In genomic region chr3:66582721-66583141, GRCh38 we compare ENCODE assay signal across 8 cellular contexts.
DNase-seq lines count a peak whose midpoint lies in the region; ATAC-seq and TF ChIP-seq lines count a peak whose summit lies in the region.

No MANE protein-coding gene starts in this region.

- DNase-seq in GM19238 (ENCODE audit: insufficient read length, low spot score): peak; percentile 26
- DNase-seq in activated CD4-positive, alpha-beta T cell treated with anti-CD3 and anti-CD28 coated beads for 1 hour: peak; percentile 13
- peak; percentile 80 to 88 (median 83) for DNase-seq in immature natural killer cell
- no peak for DNase-seq in endodermal cell
- no peak for DNase-seq in mesenchymal stem cell
- no peak for DNase-seq in NCI-H345 (lab: John Stamatoyannopoulos, UW)
- no peak for DNase-seq in NCI-H2227 (lab: John Stamatoyannopoulos, UW; ENCODE audit: unreplicated experiment)

- H3K27ac Mint-ChIP-seq in immature natural killer cell (peak overlapping the region; percentile 46 to 81 (median 72)), endodermal cell (no peak overlapping the region)

- H3K18ac ChIP-seq in mesenchymal stem cell (ENCODE audit: low read depth in 1 of 2, low read length in 2 of 2): no peak overlapping the region

- H3K23ac ChIP-seq in mesenchymal stem cell (ENCODE audit: low read length in 2 of 2): no peak overlapping the region

- no peak overlapping the region for H3K14ac ChIP-seq in mesenchymal stem cell (ENCODE audit: low read length in 2 of 2)

- H3K79me1 ChIP-seq in mesenchymal stem cell (replicated peaks; ENCODE audit: low read length, poor library complexity, severe bottlenecking): no peaks in the 10 kb centered on the region

- H3K4me1 Mint-ChIP-seq in immature natural killer cell: peaks cover 27 to 35% of the 10 kb centered on the region in 2 donors
- H3K4me1 Mint-ChIP-seq in endodermal cell: no peaks in the 10 kb centered on the region

- H3K27me3 ChIP-seq in endodermal cell (ENCODE audit: control insufficient read depth, insufficient read depth, low read length, poor library complexity, severe bottlenecking) (no peaks in the 10 kb centered on the region), mesenchymal stem cell (ENCODE audit: control insufficient read depth in 1 of 2, insufficient read depth in 1 of 2, low read length in 2 of 2) (no peaks in the 10 kb centered on the region)

- H3K36me3 Mint-ChIP-seq in immature natural killer cell (peaks cover 0 to 6% (median 5%) of the 10 kb centered on the region in 3 donors), endodermal cell (ENCODE audit: low read depth) (no peaks in the 10 kb centered on the region)

- no peaks in the 10 kb centered on the region for H3K36me3 ChIP-seq in endodermal cell (ENCODE audit: control insufficient read depth, insufficient read depth, low read length)
- H3K36me3 ChIP-seq in mesenchymal stem cell (ENCODE audit: control insufficient read depth in 1 of 2, insufficient read depth in 2 of 2, low read depth in 1 of 2, low read length in 2 of 2): peaks cover 0 to 2% of the 10 kb centered on the region in 2 experiments

- 95 to 97% methylated on average over 19 to 20 of the region's 20 CpGs for WGBS in endodermal cell (ENCODE audit: insufficient coverage in 1 of 2, insufficient read length in 1 of 2), 2 experiments
- 94% methylated on average over 20 of the region's 20 CpGs for WGBS in mesenchymal stem cell

- no peak overlapping the region for H4K91ac ChIP-seq in mesenchymal stem cell (ENCODE audit: low read length)

- no peak overlapping the region for H2BK15ac ChIP-seq in mesenchymal stem cell (ENCODE audit: low read depth, poor library complexity, severe bottlenecking)

- H3K9me3 Mint-ChIP-seq in immature natural killer cell (peaks cover 2 to 12% (median 8%) of the 10 kb centered on the region in 6 donors), endodermal cell (peaks cover 18% of the 10 kb centered on the region)

- H2AFZ ChIP-seq in mesenchymal stem cell (ENCODE audit: low read depth, low read length): no peak overlapping the region

- no peak overlapping the region for H2AK5ac ChIP-seq in mesenchymal stem cell (ENCODE audit: low read length, severe bottlenecking)

- no peak overlapping the region for H4K8ac ChIP-seq in mesenchymal stem cell (ENCODE audit: low read length)

- H3K9ac ChIP-seq in endodermal cell (ENCODE audit: extremely low read depth, low read length, poor library complexity, severe bottlenecking) (no peak overlapping the region), mesenchymal stem cell (ENCODE audit: low read length) (no peak overlapping the region)

- ATAC-seq in HG03139 (IDR thresholded peaks at IDR 0.05; ENCODE audit: unreplicated experiment): peak; percentile 94

- H3K4me3 ChIP-seq in endodermal cell (ENCODE audit: low read length) (no peak overlapping the region), mesenchymal stem cell (ENCODE audit: insufficient read depth in 1 of 2, low read depth in 1 of 2, low read length in 2 of 2) (peak overlapping the region in 1 of 2 experiments; percentile 19)

- H2BK5ac ChIP-seq in mesenchymal stem cell (ENCODE audit: low read depth, low read length, poor library complexity, severe bottlenecking): no peak overlapping the region

- H2BK120ac ChIP-seq in mesenchymal stem cell (ENCODE audit: low read depth, low read length): no peak overlapping the region

- no peak overlapping the region for H3K4me2 ChIP-seq in mesenchymal stem cell (ENCODE audit: low read length, poor library complexity, severe bottlenecking)

- no peak overlapping the region for H3K4ac ChIP-seq in mesenchymal stem cell (ENCODE audit: low read depth in 1 of 2, low read length in 2 of 2)

- H3K27me3 Mint-ChIP-seq in immature natural killer cell (ENCODE audit: low read depth in 3 of 3) (peaks cover 28 to 81% (median 44%) of the 10 kb centered on the region in 3 donors), endodermal cell (ENCODE audit: insufficient read depth) (peaks cover 8% of the 10 kb centered on the region)

- no peak overlapping the region for H2BK12ac ChIP-seq in mesenchymal stem cell (ENCODE audit: low read length in 2 of 2)

- peak overlapping the region; percentile 31 to 62 (median 40) for H3K4me3 Mint-ChIP-seq in immature natural killer cell
- no peak overlapping the region for H3K4me3 Mint-ChIP-seq in endodermal cell

- H3K9me3 ChIP-seq in endodermal cell (ENCODE audit: control insufficient read depth, low read length) (peaks cover 5% of the 10 kb centered on the region), mesenchymal stem cell (ENCODE audit: control insufficient read depth, low read length) (no peaks in the 10 kb centered on the region)

- H3K4me1 ChIP-seq in endodermal cell (ENCODE audit: control insufficient read depth, insufficient read depth, low read length) (no peaks in the 10 kb centered on the region), mesenchymal stem cell (ENCODE audit: control insufficient read depth, insufficient read depth, low read depth, low read length) (peaks cover 2% of the 10 kb centered on the region)

- no peak overlapping the region for H3K27ac ChIP-seq in endodermal cell (ENCODE audit: low read depth, low read length)
- H3K27ac ChIP-seq in mesenchymal stem cell (ENCODE audit: low read length, poor library complexity, severe bottlenecking): no peak overlapping the region

- no peak for TF ChIP-seq CTCF in endodermal cell (conservative IDR thresholded peaks at IDR 0.05)

Comparison
In these comparisons a context has a peak if more than half of its experiments do, and no peak if none do; other contexts are left out.
1. DNase-seq: peak in GM19238 (single experiment), activated CD4-positive, alpha-beta T cell treated with anti-CD3 and anti-CD28 coated beads for 1 hour (single experiment) and immature natural killer cell (3 of 3); none in endodermal cell (single experiment), mesenchymal stem cell (single experiment), NCI-H345 (single experiment) and NCI-H2227 (single experiment).